ENCODE assay signal across 12 cellular contexts in genomic region chr10:54402576-54402975, GRCh38.
DNase-seq lines count a peak whose midpoint lies in the region; ATAC-seq and TF ChIP-seq lines count a peak whose summit lies in the region.
"Had no signal": no experiment of that assay in that cellular context is flagged by ENCODE, and none has a peak within 500 bp of the region (broad histone marks: within the 10 kb centered on the region; RNA-seq: fewer than 3 reads in every experiment).

No MANE protein-coding gene starts in this region.

- H3K27ac ChIP-seq in brain microvascular endothelial cell = no peak overlapping the region
- H3K27ac ChIP-seq: suprapubic skin had no signal

- no peaks in the 10 kb centered on the region for H3K36me3 Mint-ChIP-seq in T-helper 2 cell treated with Interferon-gamma antibody and Interleukin-4, amounts not matched to agents 5 μg/mL and 100 μg/mL, for 36 hours (ENCODE audit: low read depth)
- no peaks in the 10 kb centered on the region for H3K36me3 Mint-ChIP-seq in activated CD4-positive, alpha-beta memory T cell treated with anti-CD3 and anti-CD28 coated beads for 36 hours

- no peak for ATAC-seq in HG03280 (IDR thresholded peaks at IDR 0.05; ENCODE audit: unreplicated experiment)
- no peak for ATAC-seq in HG03039 (IDR thresholded peaks at IDR 0.05; ENCODE audit: unreplicated experiment)
- ATAC-seq: activated CD4-positive, CD25-positive, alpha-beta regulatory T cell treated with anti-CD3 and anti-CD28 coated beads, Interleukin-2, amount 50 U/mL, for 24 hours; effector memory CD8-positive, alpha-beta T cell; right cardiac atrium had no signal

- no peak overlapping the region for H3K4me3 ChIP-seq in brain microvascular endothelial cell (ENCODE audit: low read depth, low read length)
- H3K4me3 ChIP-seq: suprapubic skin had no signal

- H3K27me3 Mint-ChIP-seq in T-helper 2 cell treated with Interferon-gamma antibody and Interleukin-4, amounts not matched to agents 5 μg/mL and 100 μg/mL, for 36 hours (ENCODE audit: low read depth) = no peaks in the 10 kb centered on the region
- no peaks in the 10 kb centered on the region for H3K27me3 Mint-ChIP-seq in activated CD4-positive, alpha-beta memory T cell treated with anti-CD3 and anti-CD28 coated beads for 36 hours
- H3K27me3 Mint-ChIP-seq: effector memory CD8-positive, alpha-beta T cell had no signal

- H3K27ac Mint-ChIP-seq in T-helper 2 cell treated with Interferon-gamma antibody and Interleukin-4, amounts not matched to agents 5 μg/mL and 100 μg/mL, for 36 hours = no peak overlapping the region
- no peak overlapping the region for H3K27ac Mint-ChIP-seq in activated CD4-positive, alpha-beta memory T cell treated with anti-CD3 and anti-CD28 coated beads for 36 hours
- H3K27ac Mint-ChIP-seq: effector memory CD8-positive, alpha-beta T cell had no signal

- DNase-seq in DMS114 treated with DMSO at 0.1 percent for 48 hours (lab: John Stamatoyannopoulos, UW; ENCODE audit: unreplicated experiment) = peak; percentile 31
- DNase-seq in Kasumi-1 (lab: John Stamatoyannopoulos, UW) = peak; percentile 39 to 73
- DNase-seq in brain microvascular endothelial cell = no peak
- peak; percentile 54 for DNase-seq in medulla oblongata (ENCODE audit: extremely low spot score)
- no peak for DNase-seq in T-helper 2 cell treated with Interferon-gamma antibody and Interleukin-4, amounts not matched to agents 5 μg/mL and 100 μg/mL, for 36 hours (ENCODE audit: low spot score)
- no peak for DNase-seq in activated CD4-positive, alpha-beta memory T cell treated with anti-CD3 and anti-CD28 coated beads for 36 hours
- DNase-seq: effector memory CD8-positive, alpha-beta T cell; right cardiac atrium had no signal

- CTCF ChIA-PET in activated CD4-positive, alpha-beta memory T cell treated with anti-CD3 and anti-CD28 coated beads for 36 hours (lab: Charles Lee) = no interaction called here

- no peaks in the 10 kb centered on the region for H3K27me3 ChIP-seq in brain microvascular endothelial cell (replicated peaks)
- H3K27me3 ChIP-seq: suprapubic skin had no signal

- peak; percentile 40 for TF ChIP-seq CTCF in brain microvascular endothelial cell (IDR thresholded peaks at IDR 0.05; ENCODE audit: low read depth, low read length, missing control alignments)

- peaks cover 11% of the 10 kb centered on the region for H3K9me3 Mint-ChIP-seq in T-helper 2 cell treated with Interferon-gamma antibody and Interleukin-4, amounts not matched to agents 5 μg/mL and 100 μg/mL, for 36 hours
- H3K9me3 Mint-ChIP-seq in activated CD4-positive, alpha-beta memory T cell treated with anti-CD3 and anti-CD28 coated beads for 36 hours = peaks cover 17% of the 10 kb centered on the region

- no peaks in the 10 kb centered on the region for H3K4me1 Mint-ChIP-seq in T-helper 2 cell treated with Interferon-gamma antibody and Interleukin-4, amounts not matched to agents 5 μg/mL and 100 μg/mL, for 36 hours (ENCODE audit: low read depth)
- H3K4me1 Mint-ChIP-seq in activated CD4-positive, alpha-beta memory T cell treated with anti-CD3 and anti-CD28 coated beads for 36 hours (ENCODE audit: low read depth) = no peaks in the 10 kb centered on the region

- H3K36me3 ChIP-seq in brain microvascular endothelial cell (replicated peaks) = no peaks in the 10 kb centered on the region
- H3K36me3 ChIP-seq: suprapubic skin had no signal

- POLR2A ChIA-PET in activated CD4-positive, alpha-beta memory T cell treated with anti-CD3 and anti-CD28 coated beads for 36 hours (lab: Charles Lee) = no interaction called here

- no peak overlapping the region for H3K4me3 Mint-ChIP-seq in T-helper 2 cell treated with Interferon-gamma antibody and Interleukin-4, amounts not matched to agents 5 μg/mL and 100 μg/mL, for 36 hours
- H3K4me3 Mint-ChIP-seq in activated CD4-positive, alpha-beta memory T cell treated with anti-CD3 and anti-CD28 coated beads for 36 hours = no peak overlapping the region
- H3K4me3 Mint-ChIP-seq: effector memory CD8-positive, alpha-beta T cell had no signal

- intact Hi-C loops in activated CD4-positive, alpha-beta memory T cell treated with anti-CD3 and anti-CD28 coated beads for 36 hours (cut with micrococcal nuclease) = no loop called here

- in situ Hi-C loops in brain microvascular endothelial cell (cut with HindIII; ENCODE audit: low pct_ligation_motif_present, low sequenced_read_pairs) = no loop called here

Comparison
In these comparisons a context has a peak if more than half of its experiments do, and no peak if none do; other contexts are left out.
1. DNase-seq: peak in DMS114 treated with DMSO at 0.1 percent for 48 hours (single experiment), Kasumi-1 (2 of 2) and medulla oblongata (single experiment); none in brain microvascular endothelial cell (single experiment), T-helper 2 cell treated with Interferon-gamma antibody and Interleukin-4, amounts not matched to agents 5 μg/mL and 100 μg/mL, for 36 hours (single experiment) and activated CD4-positive, alpha-beta memory T cell treated with anti-CD3 and anti-CD28 coated beads for 36 hours (single experiment).